In genomic region chr1:247180581-247180980, GRCh38 we compare ENCODE assay signal across 37 cellular contexts.
"Had no signal": no experiment of that assay in that cellular context is flagged by ENCODE, and none has a peak within 500 bp of the region (broad histone marks: within the 10 kb centered on the region; RNA-seq: fewer than 3 reads in every experiment).

No MANE protein-coding gene starts in this region.

- H3K4me3 ChIP-seq: ascending aorta, body of pancreas, breast epithelium had no signal

- H3K36me3 ChIP-seq: ascending aorta, breast epithelium had no signal

- H3K4me3 Mint-ChIP-seq: activated B cell treated with CpG ODN at 0.5 μM for 24 hours; activated CD4-positive, alpha-beta memory T cell treated with anti-CD3 and anti-CD28 coated beads for 36 hours; activated naive CD4-positive, alpha-beta T cell treated with anti-CD3 and anti-CD28 coated beads, Interleukin-2, amount 10 ng/mL, durations not matched to agents 7 days and 5 days; activated naive CD8-positive, alpha-beta T cell; activated T-cell treated with anti-CD3 and anti-CD28 coated beads, Interleukin-2, amount 50 U/mL, for 4 hours had no signal

- H3K4me1 Mint-ChIP-seq: activated B cell treated with CpG ODN at 0.5 μM for 24 hours had no signal

- H3K4me1 ChIP-seq: ascending aorta, body of pancreas, breast epithelium had no signal

- ATAC-seq: activated T-cell treated with anti-CD3 and anti-CD28 coated beads, Interleukin-2, amount 50 U/mL, for 4 hours; body of pancreas; Panc1; Right ventricle myocardium inferior; SK-N-SH treated with all-trans-retinoic acid at 6 μM for 48 hours had no signal

- DNase-seq: activated B cell treated with CpG ODN at 0.5 μM for 24 hours; activated CD4-positive, alpha-beta memory T cell treated with anti-CD3 and anti-CD28 coated beads for 36 hours; activated CD4-positive, alpha-beta T cell treated with anti-CD3 and anti-CD28 coated beads for 4 hours; activated CD4-positive, alpha-beta T cell treated with anti-CD3 and anti-CD28 coated beads, Interleukin-2, amount 50 U/mL, for 1 hour; activated CD4-positive, CD25-positive, alpha-beta regulatory T cell treated with anti-CD3 and anti-CD28 coated beads, Interleukin-2, amount 50 U/mL, for 72 hours; activated CD8-positive, alpha-beta memory T cell treated with anti-CD3 and anti-CD28 coated beads, Interleukin-2, amount 50 U/mL, for 4 hours; activated effector memory CD4-positive, alpha-beta T cell treated with Interleukin-2 at 50 U/mL for 16 hours; activated naive CD4-positive, alpha-beta T cell treated with anti-CD3 and anti-CD28 coated beads, Interleukin-2, amount 10 ng/mL, durations not matched to agents 7 days and 5 days; activated T-cell treated with anti-CD3 and anti-CD28 coated beads for 4 hours; activated T-cell treated with anti-CD3 and anti-CD28 coated beads, Interleukin-2, amount 50 U/mL, for 4 hours; amniotic stem cell; body of pancreas; cerebellar nuclear complex; Kasumi-1; NCI-H1105; NCI-H1417 treated with DMSO at 0.1 percent for 48 hours; NCI-H1694; NCI-H1930; NCI-H2081 treated with DMSO at 0.1 percent for 48 hours; NCI-H226; NCI-H446 treated with DMSO at 0.1 percent for 48 hours; NCI-H524; NCI-H69; NCI-H82; SIG-M5; SW 1271; T-helper 1 cell; T-helper 2 cell; T-helper 9 cell had no signal

- H3K27me3 ChIP-seq: ascending aorta, body of pancreas, breast epithelium had no signal

- H3K27ac ChIP-seq: ascending aorta, body of pancreas, breast epithelium, RWPE1, VCaP had no signal

- H3K27ac Mint-ChIP-seq: activated B cell treated with CpG ODN at 0.5 μM for 24 hours; activated CD4-positive, alpha-beta memory T cell treated with anti-CD3 and anti-CD28 coated beads for 36 hours; activated naive CD4-positive, alpha-beta T cell treated with anti-CD3 and anti-CD28 coated beads, Interleukin-2, amount 10 ng/mL, durations not matched to agents 7 days and 5 days; activated naive CD8-positive, alpha-beta T cell had no signal

- H3K27me3 Mint-ChIP-seq: activated B cell treated with CpG ODN at 0.5 μM for 24 hours; activated CD4-positive, alpha-beta memory T cell treated with anti-CD3 and anti-CD28 coated beads for 36 hours; activated naive CD4-positive, alpha-beta T cell treated with anti-CD3 and anti-CD28 coated beads, Interleukin-2, amount 10 ng/mL, durations not matched to agents 7 days and 5 days; activated naive CD8-positive, alpha-beta T cell had no signal
